15 cellular contexts compared by ENCODE assay signal in genomic region chr16:4570688-4571321, GRCh38. TPM values are rescaled to one million over a fixed set of nuclear protein-coding genes. Genes with fewer than 3 reads are reported as not detected.
"Had no signal": no experiment of that assay in that cellular context is flagged by ENCODE, and none has a peak within 500 bp of the region (broad histone marks: within the 10 kb centered on the region; RNA-seq: fewer than 3 reads in every experiment).

No MANE protein-coding gene starts in this region.

- H3K4me3 ChIP-seq: breast epithelium, left ventricle myocardium inferior, ovary, upper lobe of left lung had no signal

- H3K27me3 Mint-ChIP-seq: activated naive CD8-positive, alpha-beta T cell treated with anti-CD3 and anti-CD28 coated beads for 36 hours; T-helper 17 cell had no signal

- ATAC-seq: activated CD4-positive, CD25-positive, alpha-beta regulatory T cell treated with anti-CD3 and anti-CD28 coated beads, Interleukin-2, amount 50 U/mL, for 24 hours; activated T-cell treated with anti-CD3 and anti-CD28 coated beads, Interleukin-2, amount 50 U/mL, for 4 hours; stimulated activated naive CD8-positive, alpha-beta T cell treated with anti-CD3 and anti-CD28 coated beads, Interleukin-15, Interleukin-2, amounts not matched to agents 100 U/mL and 50 U/mL, for 24 hours; T-helper 17 cell had no signal

- H3K9me3 Mint-ChIP-seq: activated naive CD8-positive, alpha-beta T cell treated with anti-CD3 and anti-CD28 coated beads for 36 hours; activated T-cell treated with anti-CD3 and anti-CD28 coated beads, Interleukin-2, amount 50 U/mL, for 4 hours had no signal

- H3K4me3 Mint-ChIP-seq: activated naive CD8-positive, alpha-beta T cell treated with anti-CD3 and anti-CD28 coated beads for 36 hours; activated T-cell treated with anti-CD3 and anti-CD28 coated beads, Interleukin-2, amount 50 U/mL, for 4 hours; T-helper 17 cell had no signal

- H3K36me3 ChIP-seq: breast epithelium, left ventricle myocardium inferior, ovary, upper lobe of left lung had no signal

- H3K36me3 Mint-ChIP-seq: activated naive CD8-positive, alpha-beta T cell treated with anti-CD3 and anti-CD28 coated beads for 36 hours had no signal

- H3K27ac Mint-ChIP-seq: activated naive CD8-positive, alpha-beta T cell treated with anti-CD3 and anti-CD28 coated beads for 36 hours; T-helper 17 cell had no signal

- H3K4me1 ChIP-seq: breast epithelium, left ventricle myocardium inferior, upper lobe of left lung had no signal

- DNase-seq: activated CD4-positive, alpha-beta T cell treated with anti-CD3 and anti-CD28 coated beads, Interleukin-2, amount 50 U/mL, for 4 hours; activated effector memory CD4-positive, alpha-beta T cell treated with anti-CD3 and anti-CD28 coated beads, Interleukin-2, amount 50 U/mL, for 16 hours; activated naive CD8-positive, alpha-beta T cell treated with anti-CD3 and anti-CD28 coated beads for 36 hours; activated T-cell treated with anti-CD3 and anti-CD28 coated beads, Interleukin-2, amount 50 U/mL, for 4 hours; aorta; dermis blood vessel endothelial cell; erythroblast; left ventricle myocardium inferior; ovary; stimulated activated CD4-positive, alpha-beta T cell treated with anti-CD3 and anti-CD28 coated beads, Interleukin-2, amount 100 ng/mL, for 48 hours; stimulated activated naive CD8-positive, alpha-beta T cell treated with anti-CD3 and anti-CD28 coated beads, Interleukin-15, Interleukin-2, amounts not matched to agents 100 U/mL and 50 U/mL, for 24 hours; T-helper 17 cell; upper lobe of left lung had no signal

- H3K27me3 ChIP-seq: breast epithelium, ovary, upper lobe of left lung had no signal

- H3K9me3 ChIP-seq: breast epithelium, left ventricle myocardium inferior, ovary, upper lobe of left lung had no signal

- H3K27ac ChIP-seq: breast epithelium, left ventricle myocardium inferior, ovary, upper lobe of left lung had no signal

RNA-seq across cellular contexts. Expression of gene C16orf96, which starts 14.7 kb away (rescaled TPM):
- total RNA-seq: breast epithelium, dermis blood vessel endothelial cell had no signal
